Comparison of ENCODE assay signal across 1 cellular context in genomic region chr5:81785311-81785710, GRCh38.
TF ChIP-seq lines count a peak whose summit lies in the region.

No MANE protein-coding gene starts in this region.

TF ChIP-seq in Ishikawa, 13 proteins besides CTCF, POLR2A, EP300 and RAD21 (continued from another document):
- no peak for TF ChIP-seq REST (IDR thresholded peaks at IDR 0.05; ENCODE audit: low read depth)
- no peak for TF ChIP-seq FOXM1 (IDR thresholded peaks at IDR 0.05; ENCODE audit: borderline replicate concordance, low read depth)
- no peak for TF ChIP-seq TEAD4 (IDR thresholded peaks at IDR 0.05)
- no peak for TF ChIP-seq ZBTB7A (IDR thresholded peaks at IDR 0.05; ENCODE audit: low read depth)
- TF ChIP-seq TCF12 (IDR thresholded peaks at IDR 0.05; ENCODE audit: low read depth): no peak
- no peak for TF ChIP-seq MAX (IDR thresholded peaks at IDR 0.05)
- TF ChIP-seq CEBPB (IDR thresholded peaks at IDR 0.05): no peak
- no peak for TF ChIP-seq EGR1 (IDR thresholded peaks at IDR 0.05)
- TF ChIP-seq CREB1 (IDR thresholded peaks at IDR 0.05; ENCODE audit: low read depth): no peak
- no peak for TF ChIP-seq YY1 (IDR thresholded peaks at IDR 0.05; ENCODE audit: low read depth)
